Comparison of ENCODE assay signal across 26 cellular contexts in genomic region chr15:80157215-80157614, GRCh38.
"Had no signal": no experiment of that assay in that cellular context is flagged by ENCODE, and none has a peak within 500 bp of the region (broad histone marks: within the 10 kb centered on the region; RNA-seq: fewer than 3 reads in every experiment).

No MANE protein-coding gene starts in this region.

- H3K4me1 ChIP-seq: foreskin keratinocyte had no signal

- DNase-seq: activated CD4-positive, alpha-beta T cell treated with anti-CD3 and anti-CD28 coated beads, Interleukin-2, amount 10 ng/mL, durations not matched to agents 7 days and 5 days; activated CD4-positive, CD25-positive, alpha-beta regulatory T cell treated with anti-CD3 and anti-CD28 coated beads, Interleukin-2, amount 50 U/mL, for 72 hours; activated CD8-positive, alpha-beta T cell treated with anti-CD3 and anti-CD28 coated beads for 36 hours; activated naive CD4-positive, alpha-beta T cell; activated T-cell treated with anti-CD3 and anti-CD28 coated beads, Interleukin-2, amount 50 U/mL, for 1 hour; brain microvascular endothelial cell; caudate nucleus; effector CD8-positive, alpha-beta T cell; erythroblast; foreskin keratinocyte; hippocampal formation; left ventricle myocardium superior; nephron progenitor cell; occipital lobe; sigmoid colon; stimulated activated CD4-positive, alpha-beta T cell treated with anti-CD3 and anti-CD28 coated beads, Interleukin-15, amount 100 ng/mL, for 24 hours; stomach; transverse colon; uterus had no signal

- H3K4me3 ChIP-seq: adrenal gland, ascending aorta, sigmoid colon, smooth muscle cell, stomach, transverse colon, uterus had no signal

- H3K27ac Mint-ChIP-seq: activated CD4-positive, alpha-beta T cell treated with anti-CD3 and anti-CD28 coated beads, Interleukin-2, amount 10 ng/mL, durations not matched to agents 7 days and 5 days; activated CD8-positive, alpha-beta T cell treated with anti-CD3 and anti-CD28 coated beads for 36 hours; activated naive CD8-positive, alpha-beta T cell; activated T-helper 17 cell treated with anti-CD3 and anti-CD28 coated beads, Interleukin-2, amount 50 U/mL, for 72 hours; nephron progenitor cell; stimulated activated memory B cell treated with anti-CD40 and anti-IgM and Interleukin-4, amounts not matched to agents 10 μg/mL and 1 μg/mL and 100 μg/mL, for 72 hours had no signal

- H3K27me3 ChIP-seq: adrenal gland, ascending aorta, brain microvascular endothelial cell, foreskin keratinocyte, sigmoid colon, stomach, transverse colon, uterus had no signal

- H3K4me2 ChIP-seq: smooth muscle cell had no signal

- H3K9me3 ChIP-seq: adrenal gland, ascending aorta, sigmoid colon, stomach, transverse colon, uterus had no signal

- ATAC-seq: activated CD8-positive, alpha-beta T cell treated with anti-CD3 and anti-CD28 coated beads for 36 hours; activated T-helper 17 cell treated with anti-CD3 and anti-CD28 coated beads, Interleukin-2, amount 50 U/mL, for 72 hours; foreskin keratinocyte; left ventricle myocardium superior; stimulated activated memory B cell treated with anti-CD40 and anti-IgM and Interleukin-4, amounts not matched to agents 10 μg/mL and 1 μg/mL and 100 μg/mL, for 72 hours had no signal

- H3K36me3 ChIP-seq: brain microvascular endothelial cell, transverse colon, uterus had no signal

- H3K27me3 Mint-ChIP-seq: activated CD4-positive, alpha-beta T cell treated with anti-CD3 and anti-CD28 coated beads, Interleukin-2, amount 10 ng/mL, durations not matched to agents 7 days and 5 days; activated CD8-positive, alpha-beta T cell treated with anti-CD3 and anti-CD28 coated beads for 36 hours; activated naive CD8-positive, alpha-beta T cell; activated T-helper 17 cell treated with anti-CD3 and anti-CD28 coated beads, Interleukin-2, amount 50 U/mL, for 72 hours; stimulated activated memory B cell treated with anti-CD40 and anti-IgM and Interleukin-4, amounts not matched to agents 10 μg/mL and 1 μg/mL and 100 μg/mL, for 72 hours had no signal

- H3K4me3 Mint-ChIP-seq: activated CD4-positive, alpha-beta T cell treated with anti-CD3 and anti-CD28 coated beads, Interleukin-2, amount 10 ng/mL, durations not matched to agents 7 days and 5 days; activated CD8-positive, alpha-beta T cell treated with anti-CD3 and anti-CD28 coated beads for 36 hours; activated naive CD8-positive, alpha-beta T cell; activated T-helper 17 cell treated with anti-CD3 and anti-CD28 coated beads, Interleukin-2, amount 50 U/mL, for 72 hours; dendritic cell treated with granulocyte-macrophage colony-stimulating factor and Interleukin-4, amounts not matched to agents 40 ng/mL and 50 ng/mL, for 4 days; nephron progenitor cell; stimulated activated memory B cell treated with anti-CD40 and anti-IgM and Interleukin-4, amounts not matched to agents 10 μg/mL and 1 μg/mL and 100 μg/mL, for 72 hours had no signal

- H3K9me3 Mint-ChIP-seq: activated CD4-positive, alpha-beta T cell treated with anti-CD3 and anti-CD28 coated beads, Interleukin-2, amount 10 ng/mL, durations not matched to agents 7 days and 5 days; activated CD8-positive, alpha-beta T cell treated with anti-CD3 and anti-CD28 coated beads for 36 hours; activated T-helper 17 cell treated with anti-CD3 and anti-CD28 coated beads, Interleukin-2, amount 50 U/mL, for 72 hours; dendritic cell treated with granulocyte-macrophage colony-stimulating factor and Interleukin-4, amounts not matched to agents 40 ng/mL and 50 ng/mL, for 4 days; nephron progenitor cell; stimulated activated memory B cell treated with anti-CD40 and anti-IgM and Interleukin-4, amounts not matched to agents 10 μg/mL and 1 μg/mL and 100 μg/mL, for 72 hours had no signal
